Comparison of ENCODE assay signal across 1 cellular context in genomic region chr16:4691666-4692412, GRCh38.
TF ChIP-seq lines count a peak whose summit lies in the region.

No MANE protein-coding gene starts in this region.

TF ChIP-seq in GM12878, 131 proteins besides CTCF, POLR2A, EP300 and RAD21:
- TF ChIP-seq POLR2AphosphoS5 (IDR thresholded peaks at IDR 0.05; ENCODE audit: low read length) (peak; percentile 47; the same call in 1 of the 2 replicates), NBN (IDR thresholded peaks at IDR 0.05) (no peak)
